Comparison of ENCODE assay signal across 10 cellular contexts in genomic region chr11:46618789-46619188, GRCh38. TPM values are rescaled to one million over a fixed set of nuclear protein-coding genes. Genes with fewer than 3 reads are reported as not detected.
DNase-seq lines count a peak whose midpoint lies in the region; ATAC-seq and TF ChIP-seq lines count a peak whose summit lies in the region.
"Had no signal": no experiment of that assay in that cellular context is flagged by ENCODE, and none has a peak within 500 bp of the region (broad histone marks: within the 10 kb centered on the region; RNA-seq: fewer than 3 reads in every experiment).

No MANE protein-coding gene starts in this region.

- no peak overlapping the region for H3K9ac ChIP-seq in HUES48 (ENCODE audit: low read depth, low read length)

- H3K36me3 ChIP-seq in HUES48 (ENCODE audit: control insufficient read depth, insufficient read depth, low read length) (peaks cover 9% of the 10 kb centered on the region; the same call in 1 of the 2 replicates), ascending aorta (peaks cover 17 to 23% of the 10 kb centered on the region in 2 donors)

- intact Hi-C loops in ascending aorta (cut with DNase I): loop anchor here (10.0 kb wide), 1 partner anchor 234 kb away; the partner anchor contains the start of gene MDK

- no peaks in the 10 kb centered on the region for H3K9me3 ChIP-seq in HUES48 (ENCODE audit: control insufficient read depth, insufficient read depth, low read length)
- H3K9me3 ChIP-seq in ascending aorta: no peaks in the 10 kb centered on the region

- no peaks in the 10 kb centered on the region for H3K27me3 Mint-ChIP-seq in mesothelial cell of epicardium (ENCODE audit: low read depth)

- POLR2A ChIA-PET in AG04449 (lab: Yijun Ruan, JAX): interaction anchor here (0.6 to 1.3 kb wide), 2 partner anchors 35 to 82 kb away, joined by 3 read pairs; partner anchors contain the start of genes ARHGAP1 and ZNF408

- ATAC-seq in GM19455 (IDR thresholded peaks at IDR 0.05; ENCODE audit: unreplicated experiment) (no peak), HG03469 (IDR thresholded peaks at IDR 0.05; ENCODE audit: unreplicated experiment) (no peak)

- peaks cover 15% of the 10 kb centered on the region for H3K36me3 Mint-ChIP-seq in mesothelial cell of epicardium

- peak overlapping the region; percentile 98 for H3K4me3 Mint-ChIP-seq in mesothelial cell of epicardium

- H3K27ac ChIP-seq in HUES48 (ENCODE audit: low read depth, low read length) (no peak overlapping the region), ascending aorta (no peak overlapping the region)

- H3K4me1 ChIP-seq in HUES48 (ENCODE audit: control insufficient read depth, insufficient read depth, low read length): peaks cover 10% of the 10 kb centered on the region
- peaks cover 3 to 19% of the 10 kb centered on the region in 2 donors for H3K4me1 ChIP-seq in ascending aorta

- TF ChIP-seq CTCF in AG04449 (IDR thresholded peaks at IDR 0.05; ENCODE audit: insufficient read depth, low read length, missing control alignments) (no peak), ascending aorta (IDR thresholded peaks at IDR 0.05) (no peak), mesothelial cell of epicardium (IDR thresholded peaks at IDR 0.05; ENCODE audit: unreplicated experiment) (no peak)

- peak overlapping the region; percentile 100 for H3K27ac Mint-ChIP-seq in mesothelial cell of epicardium

- CTCF ChIA-PET in AG04449 (lab: Yijun Ruan, JAX): interaction anchor here (0.6 to 4.3 kb wide), 21 partner anchors 7 to 251 kb away, joined by 3 to 40 read pairs (median 4); no protein-coding TSS in a partner anchor

- peak overlapping the region; percentile 100 for H3K4me3 ChIP-seq in AG04449 (ENCODE audit: low read depth, low read length)
- peak overlapping the region; percentile 93 for H3K4me3 ChIP-seq in HUES48 (ENCODE audit: low read depth, low read length)
- peak overlapping the region; percentile 96 to 100 for H3K4me3 ChIP-seq in ascending aorta

- H3K27me3 ChIP-seq in HUES48 (ENCODE audit: control insufficient read depth, insufficient read depth, low read length) (no peaks in the 10 kb centered on the region), ascending aorta (no peaks in the 10 kb centered on the region)

- DNase-seq in AG04449 (ENCODE audit: low read depth, low spot score) (no peak), ascending aorta (ENCODE audit: low spot score in 2 of 2) (no peak), mesothelial cell of epicardium (ENCODE audit: low spot score in 2 of 2, unreplicated experiment in 2 of 2) (no peak), D341Med (ENCODE audit: low spot score) (no peak)
- DNase-seq in activated CD8-positive, alpha-beta memory T cell treated with anti-CD3 and anti-CD28 coated beads, Interleukin-2, amount 50 U/mL, for 48 hours: no peak
- DNase-seq: GF-D8, NCI-H146 had no signal

- H3K9me3 Mint-ChIP-seq in mesothelial cell of epicardium: no peaks in the 10 kb centered on the region

- peaks cover 25% of the 10 kb centered on the region for H3K4me1 Mint-ChIP-seq in mesothelial cell of epicardium

RNA-seq across cellular contexts. Expression of gene ATG13, which starts 1.4 kb away (rescaled TPM):
- 208 TPM for total RNA-seq in ascending aorta
- 67.4 to 68.4 TPM (median 67.8 TPM) in 3 replicates for total RNA-seq in mesothelial cell of epicardium

RNA-seq across cellular contexts. Expression of gene HARBI1, which starts 1.8 kb away (rescaled TPM):
- total RNA-seq in ascending aorta (not detected), mesothelial cell of epicardium (5.4 to 6.3 TPM (median 6.0 TPM) in 3 replicates)

RNA-seq across cellular contexts. Expression of gene AMBRA1, which starts 25.0 kb away (rescaled TPM):
- total RNA-seq in ascending aorta: 12.1 TPM
- total RNA-seq in mesothelial cell of epicardium: 48.4 to 48.9 TPM (median 48.8 TPM) in 3 replicates
